8 cellular contexts compared by ENCODE assay signal in genomic region chr15:89333959-89334509, GRCh38. TPM values are rescaled to one million over a fixed set of nuclear protein-coding genes. Genes with fewer than 3 reads are reported as not detected.
DNase-seq lines count a peak whose midpoint lies in the region; FAIRE-seq and TF ChIP-seq lines count a peak whose summit lies in the region.

No MANE protein-coding gene starts in this region.

- peaks cover 42% of the 10 kb centered on the region for H3K36me3 Mint-ChIP-seq in activated CD4-positive, alpha-beta T cell treated with anti-CD3 and anti-CD28 coated beads, Interleukin-2, amount 10 ng/mL, durations not matched to agents 7 days and 5 days (ENCODE audit: low read depth)

- H3K27ac ChIP-seq in caudate nucleus (ENCODE audit: low read depth, low read length) (peak overlapping the region; percentile 86), mucosa of rectum (ENCODE audit: low read depth in 2 of 2, low read length in 2 of 2) (peak overlapping the region; percentile 96 to 97)

- no peak for TF ChIP-seq RAD21 in Ishikawa (IDR thresholded peaks at IDR 0.05; ENCODE audit: low read depth)

- H3K9me3 ChIP-seq in mucosa of rectum (ENCODE audit: control insufficient read depth in 2 of 2, low read length in 2 of 2), result no peaks in the 10 kb centered on the region

- peaks cover 61% of the 10 kb centered on the region for H3K4me1 Mint-ChIP-seq in activated CD4-positive, alpha-beta T cell treated with anti-CD3 and anti-CD28 coated beads, Interleukin-2, amount 10 ng/mL, durations not matched to agents 7 days and 5 days

- peak overlapping the region; percentile 86 to 93 for H3K4me3 ChIP-seq in mucosa of rectum (ENCODE audit: low read length in 2 of 2)

- H3K27me3 ChIP-seq in mucosa of rectum (ENCODE audit: control insufficient read depth in 2 of 2, insufficient read depth in 2 of 2, low read length in 2 of 2), result no peaks in the 10 kb centered on the region

- peaks cover 43 to 53% of the 10 kb centered on the region in 2 donors for H3K4me1 ChIP-seq in mucosa of rectum (ENCODE audit: control insufficient read depth in 2 of 2, insufficient read depth in 2 of 2, low read length in 2 of 2)

- POLR2A ChIA-PET in activated CD4-positive, alpha-beta T cell treated with anti-CD3 and anti-CD28 coated beads, Interleukin-2, amount 10 ng/mL, durations not matched to agents 7 days and 5 days (lab: Charles Lee), result interaction anchor here (0.7 kb wide), 1 partner anchor 22 kb away, joined by 4 read pairs; no protein-coding TSS in a partner anchor

- peaks cover 4% of the 10 kb centered on the region for H3K27me3 Mint-ChIP-seq in activated CD4-positive, alpha-beta T cell treated with anti-CD3 and anti-CD28 coated beads, Interleukin-2, amount 10 ng/mL, durations not matched to agents 7 days and 5 days

- FAIRE-seq in H54 (lab: Jason Lieb, UNC), result no peak

- peak overlapping the region; percentile 80 for H3K4me3 Mint-ChIP-seq in activated CD4-positive, alpha-beta T cell treated with anti-CD3 and anti-CD28 coated beads, Interleukin-2, amount 10 ng/mL, durations not matched to agents 7 days and 5 days

- H3K27ac Mint-ChIP-seq in activated CD4-positive, alpha-beta T cell treated with anti-CD3 and anti-CD28 coated beads, Interleukin-2, amount 10 ng/mL, durations not matched to agents 7 days and 5 days, result peak overlapping the region; percentile 83

- peak overlapping the region; percentile 83 to 89 for H3K9ac ChIP-seq in mucosa of rectum (ENCODE audit: low read depth in 1 of 2, low read length in 2 of 2)

- no peak for TF ChIP-seq POLR2A in H54 (IDR thresholded peaks at IDR 0.05; ENCODE audit: low read depth, low read length)

- peaks cover 27 to 35% of the 10 kb centered on the region in 2 donors for H3K36me3 ChIP-seq in mucosa of rectum (ENCODE audit: control insufficient read depth in 2 of 2, insufficient read depth in 2 of 2, low read length in 2 of 2)

- H3K9me3 Mint-ChIP-seq in activated CD4-positive, alpha-beta T cell treated with anti-CD3 and anti-CD28 coated beads, Interleukin-2, amount 10 ng/mL, durations not matched to agents 7 days and 5 days, result no peaks in the 10 kb centered on the region

- TF ChIP-seq EP300 in Ishikawa (IDR thresholded peaks at IDR 0.05; ENCODE audit: borderline replicate concordance), result no peak

- CTCF ChIA-PET in activated CD4-positive, alpha-beta T cell treated with anti-CD3 and anti-CD28 coated beads, Interleukin-2, amount 10 ng/mL, durations not matched to agents 7 days and 5 days (lab: Charles Lee), result interaction anchor here (0.6 to 3.5 kb wide), 5 partner anchors 11 to 1596 kb away, joined by 3 to 25 read pairs (median 3); no protein-coding TSS in a partner anchor

- no peak for DNase-seq in activated CD4-positive, alpha-beta T cell treated with anti-CD3 and anti-CD28 coated beads, Interleukin-2, amount 10 ng/mL, durations not matched to agents 7 days and 5 days
- no peak for DNase-seq in activated CD4-positive, alpha-beta T cell treated with anti-CD3 and anti-CD28 coated beads for 4 hours
- DNase-seq in caudate nucleus (lab: John Stamatoyannopoulos, UW), result peak in 13 of 61 donors; percentile 43 to 79 (median 66)
- no peak for DNase-seq in H54 (ENCODE audit: insufficient read length, low spot score)
- no peak for DNase-seq in DMS153 (lab: John Stamatoyannopoulos, UW)
- DNase-seq in DMS114 treated with DMSO at 0.1 percent for 48 hours (lab: John Stamatoyannopoulos, UW; ENCODE audit: unreplicated experiment), result no peak

TF ChIP-seq in Ishikawa, 13 proteins besides CTCF, POLR2A, EP300 and RAD21:
- TF ChIP-seq ZBTB7A (IDR thresholded peaks at IDR 0.05; ENCODE audit: low read depth), result no peak
- peak; percentile 42; the same call in 1 of the 2 replicates for TF ChIP-seq MAX (IDR thresholded peaks at IDR 0.05)
- TF ChIP-seq REST (IDR thresholded peaks at IDR 0.05; ENCODE audit: low read depth), result no peak
- TF ChIP-seq TCF12 (IDR thresholded peaks at IDR 0.05; ENCODE audit: low read depth), result 0 out of 2 replicates have a peak, but pooled peaks have one; percentile 17
- 0 out of 2 replicates have a peak, but pooled peaks have one; percentile 73 for TF ChIP-seq YY1 (IDR thresholded peaks at IDR 0.05; ENCODE audit: low read depth)
- no peak for TF ChIP-seq TAF1 (IDR thresholded peaks at IDR 0.05; ENCODE audit: low read depth)
- TF ChIP-seq CEBPB (IDR thresholded peaks at IDR 0.05), result no peak
TF ChIP-seq in Ishikawa: peak in this region for 3.

RNA-seq across cellular contexts. Expression of gene POLG, which starts 0.6 kb away (rescaled TPM):
- 100 to 1,000 TPM in 1 of 2 experiments, 10 to 100 TPM in 1; 85.6 to 105 TPM for total RNA-seq in activated CD4-positive, alpha-beta T cell treated with anti-CD3 and anti-CD28 coated beads, Interleukin-2, amount 10 ng/mL, durations not matched to agents 7 days and 5 days
